ENCODE assay signal across 12 cellular contexts in the genomic region with DNA sequence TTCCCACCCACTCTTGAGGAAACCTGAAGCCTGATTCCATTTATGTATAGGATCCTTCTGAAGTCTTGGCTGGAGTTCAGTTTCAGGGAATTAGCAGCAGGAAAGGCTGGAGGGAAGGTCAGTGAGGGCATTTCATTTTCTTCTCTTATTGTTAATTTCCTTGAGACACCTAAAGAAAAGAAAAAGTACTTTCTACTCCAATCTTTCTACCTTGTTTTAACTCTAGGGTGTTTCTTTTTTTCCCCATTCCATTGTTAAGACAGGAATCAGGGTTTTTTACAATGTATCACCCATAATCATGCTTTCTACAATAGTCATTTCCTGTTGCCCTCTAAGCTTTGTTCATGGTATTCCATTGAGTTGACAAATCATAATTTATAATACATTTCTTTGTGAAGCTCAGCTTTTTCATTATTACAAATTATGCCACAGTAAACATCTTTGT. TPM values are rescaled to one million over a fixed set of nuclear protein-coding genes. Genes with fewer than 3 reads are reported as not detected.
DNase-seq lines count a peak whose midpoint lies in the region; TF ChIP-seq lines count a peak whose summit lies in the region.
"Had no signal": no experiment of that assay in that cellular context is flagged by ENCODE, and none has a peak within 500 bp of the region (broad histone marks: within the 10 kb centered on the region; RNA-seq: fewer than 3 reads in every experiment).

No MANE protein-coding gene starts in this region.

- TF ChIP-seq CTCF in AG04450 (IDR thresholded peaks at IDR 0.05; ENCODE audit: low read depth, low read length), result no peak
- TF ChIP-seq CTCF in cardiac fibroblast (IDR thresholded peaks at IDR 0.05; ENCODE audit: low read depth, low read length), result no peak

- POLR2A ChIA-PET in AG04450 (lab: Yijun Ruan, JAX), result no interaction called here

- CTCF ChIA-PET in AG04450 (lab: Charles Lee), result interaction anchor here (1.0 to 2.9 kb wide), 3 partner anchors 17 to 510 kb away, joined by 3 to 14 read pairs (median 3); a partner anchor contains a TSS

- no peak overlapping the region for H3K4me3 ChIP-seq in AG04450 (ENCODE audit: low read depth, low read length)
- no peak overlapping the region for H3K4me3 ChIP-seq in cardiac fibroblast (replicated peaks in 1 of 2; ENCODE audit: low read depth in 2 of 2, low read length in 2 of 2)
- H3K4me3 ChIP-seq: cardiac muscle cell, esophagus muscularis mucosa had no signal

- DNase-seq in AG04450 (ENCODE audit: low read depth, low spot score), result no peak
- DNase-seq in LHCN-M2 (ENCODE audit: low read depth), result peak; percentile 72
- peak; percentile 76 to 92 for DNase-seq in cardiac fibroblast (ENCODE audit: low read depth in 2 of 2)
- peak; percentile 82 for DNase-seq in kidney tubule cell (ENCODE audit: low spot score)
- no peak for DNase-seq in GOT3 (lab: John Stamatoyannopoulos, UW)
- no peak for DNase-seq in substantia nigra (lab: John Stamatoyannopoulos, UW)
- no peak for DNase-seq in effector CD8-positive, alpha-beta T cell (lab: John Stamatoyannopoulos, UW)
- no peak for DNase-seq in activated T-cell treated with anti-CD3 and anti-CD28 coated beads for 4 hours
- DNase-seq: activated CD4-positive, alpha-beta T cell treated with anti-CD3 and anti-CD28 coated beads, Interleukin-2, amount 10 ng/mL, durations not matched to agents 24 days and 14 days; T-cell had no signal

- no peaks in the 10 kb centered on the region for H3K27me3 ChIP-seq in AG04450 (ENCODE audit: control insufficient read depth, insufficient read depth, low read length)
- H3K27me3 ChIP-seq: cardiac muscle cell, esophagus muscularis mucosa had no signal

- H3K27ac ChIP-seq in AG04450 (ENCODE audit: low read depth, low read length), result peak overlapping the region; percentile 53
- no peak overlapping the region for H3K27ac ChIP-seq in substantia nigra (ENCODE audit: low read depth, low read length, poor library complexity, severe bottlenecking)
- H3K27ac ChIP-seq: cardiac muscle cell, esophagus muscularis mucosa had no signal

- 0 out of 2 replicates have a peak, but pooled peaks cover 2% of the 10 kb centered on the region for H3K9me3 ChIP-seq in AG04450 (ENCODE audit: control insufficient read depth, insufficient read depth, low read length)
- H3K9me3 ChIP-seq: esophagus muscularis mucosa had no signal

RNA-seq across cellular contexts. Expression of a gene that starts 27.4 kb away (rescaled TPM):
- 227 and 278 TPM in 2 replicates for polyA plus RNA-seq in AG04450 (2011; rRNA removed)
- polyA minus RNA-seq in AG04450 (2011; rRNA and poly(A)+ RNA removed), result 30.6 and 41.1 TPM in 2 replicates
- 56.7 and 59.2 TPM in 2 replicates for total RNA-seq in LHCN-M2 (2014; rRNA removed)
- 197 TPM for polyA plus RNA-seq in LHCN-M2 (2012)

Comparison
In these comparisons a context has a peak if more than half of its experiments do, and no peak if none do; other contexts are left out.
1. DNase-seq: peak in LHCN-M2 (single experiment), cardiac fibroblast (2 of 2) and kidney tubule cell (single experiment); none in AG04450 (single experiment), GOT3 (single experiment), substantia nigra (0 of 49), effector CD8-positive, alpha-beta T cell (single experiment) and activated T-cell treated with anti-CD3 and anti-CD28 coated beads for 4 hours (single experiment).